In the genomic region with DNA sequence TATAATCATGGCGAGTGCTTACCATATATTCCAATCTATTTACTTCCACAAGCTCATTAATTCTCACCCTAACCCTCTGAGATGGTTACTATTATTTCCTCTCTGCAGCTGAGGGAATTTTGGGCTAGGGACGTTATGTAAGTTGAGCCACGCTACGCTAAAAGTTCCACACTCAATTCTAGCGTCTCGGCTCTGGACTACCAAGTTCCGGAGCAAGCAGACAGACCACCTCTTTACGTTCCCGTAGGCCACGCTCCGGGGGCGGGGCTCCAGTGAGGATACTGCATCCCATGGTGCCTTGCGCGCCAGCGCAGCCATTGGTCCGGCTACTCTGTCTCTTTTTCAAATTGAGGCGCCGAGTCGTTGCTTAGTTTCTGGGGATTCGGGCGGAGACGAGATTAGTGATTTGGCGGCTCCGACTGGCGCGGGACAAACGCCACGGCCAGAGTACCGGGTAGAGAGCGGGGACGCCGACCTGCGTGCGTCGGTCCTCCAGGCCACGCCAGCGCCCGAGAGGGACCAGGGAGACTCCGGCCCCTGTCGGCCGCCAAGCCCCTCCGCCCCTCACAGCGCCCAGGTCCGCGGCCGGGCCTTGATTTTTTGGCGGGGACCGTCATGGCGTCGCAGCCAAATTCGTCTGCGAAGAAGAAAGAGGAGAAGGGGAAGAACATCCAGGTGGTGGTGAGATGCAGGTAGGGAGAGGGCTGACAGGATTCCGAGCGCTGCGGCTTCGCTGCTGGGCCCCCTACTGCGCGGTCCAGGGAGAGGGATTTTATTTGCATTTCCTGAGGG, we compare ENCODE assay signal across 1 cellular context.
A peak's percentile ranks its signal among the peaks of the same experiment; 100 is the strongest.
TF ChIP-seq lines count a peak whose summit lies in the region.

KIF11 (plus strand) TSS at position 370 of the 792 bp plus-strand sequence; CDS start at position 616, 246 bp downstream.

TF ChIP-seq in K562, 482 proteins besides CTCF, POLR2A, EP300 and RAD21 (continued from another document and continues in another):
- TF ChIP-seq BRCA1 (IDR thresholded peaks at IDR 0.05) (no peak), BRCA1 (CRISPR knock-in tag; IDR thresholded peaks at IDR 0.05) (no peak), MEF2A (IDR thresholded peaks at IDR 0.05; ENCODE audit: control insufficient read depth, low read depth, low read length) (no peak), YBX1 (IDR thresholded peaks at IDR 0.05) (no peak), PRMT5 (CRISPR knock-in tag; IDR thresholded peaks at IDR 0.05) (no peak), SRF (CRISPR knock-in tag; IDR thresholded peaks at IDR 0.05) (no peak), ZNF583 (CRISPR knock-in tag; IDR thresholded peaks at IDR 0.05) (no peak), NR2F6 (CRISPR knock-in tag; IDR thresholded peaks at IDR 0.05) (no peak), RBM15 (IDR thresholded peaks at IDR 0.05; ENCODE audit: insufficient read depth, low read length) (no peak), ELF2 (CRISPR knock-in tag; IDR thresholded peaks at IDR 0.05) (no peak), CC2D1A (IDR thresholded peaks at IDR 0.05) (no peak), NCOA1 (IDR thresholded peaks at IDR 0.05; ENCODE audit: low read depth) (no peak), ZNF785 (CRISPR knock-in tag; IDR thresholded peaks at IDR 0.05) (no peak), LEF1 (IDR thresholded peaks at IDR 0.05) (no peak), ZNF449 (CRISPR knock-in tag; IDR thresholded peaks at IDR 0.05) (no peak), NR2C1 (IDR thresholded peaks at IDR 0.05) (no peak), NR2C1 (tag; IDR thresholded peaks at IDR 0.05) (no peak), JUN (IDR thresholded peaks at IDR 0.05; ENCODE audit: borderline replicate concordance, low read depth, low read length) (no peak), JUN (CRISPR knock-in tag; IDR thresholded peaks at IDR 0.05; ENCODE audit: borderline replicate concordance) (no peak), ZNF398 (CRISPR knock-in tag; IDR thresholded peaks at IDR 0.05) (no peak), IRF9 (tag; IDR thresholded peaks at IDR 0.05) (no peak), GTF2E2 (tag; IDR thresholded peaks at IDR 0.05) (no peak), PCBP2 (IDR thresholded peaks at IDR 0.05; ENCODE audit: low read depth, low read length, poor library complexity, severe bottlenecking) (no peak), MTA1 (IDR thresholded peaks at IDR 0.05; ENCODE audit: borderline replicate concordance) (no peak), ZFX (CRISPR knock-in tag; IDR thresholded peaks at IDR 0.05) (peak; percentile 90), ZNF407 (IDR thresholded peaks at IDR 0.05; ENCODE audit: low read depth) (no peak), TSC22D4 (tag; IDR thresholded peaks at IDR 0.05) (no peak), SMC3 (conservative IDR thresholded peaks at IDR 0.05; ENCODE audit: insufficient read depth, low read depth, low read length) (no peak), POLR2AphosphoS5 (IDR thresholded peaks at IDR 0.05; ENCODE audit: control insufficient read depth, insufficient read depth, low read depth, low read length) (peak; percentile 87), CSDE1 (IDR thresholded peaks at IDR 0.05) (peak in 1 of 2 experiments; percentile 57; a peak in 1 of 4 replicates), ZBTB12 (CRISPR knock-in tag; IDR thresholded peaks at IDR 0.05) (no peak), ELK1 (CRISPR knock-in tag; IDR thresholded peaks at IDR 0.05) (no peak), ZNF589 (CRISPR knock-in tag; IDR thresholded peaks at IDR 0.05; ENCODE audit: low read depth) (no peak), ZC3H11A (IDR thresholded peaks at IDR 0.05; ENCODE audit: low read depth, low read length) (no peak), MED1 (CRISPR knock-in tag; IDR thresholded peaks at IDR 0.05; ENCODE audit: borderline replicate concordance) (no peak)
- TF ChIP-seq, protein P1, sequence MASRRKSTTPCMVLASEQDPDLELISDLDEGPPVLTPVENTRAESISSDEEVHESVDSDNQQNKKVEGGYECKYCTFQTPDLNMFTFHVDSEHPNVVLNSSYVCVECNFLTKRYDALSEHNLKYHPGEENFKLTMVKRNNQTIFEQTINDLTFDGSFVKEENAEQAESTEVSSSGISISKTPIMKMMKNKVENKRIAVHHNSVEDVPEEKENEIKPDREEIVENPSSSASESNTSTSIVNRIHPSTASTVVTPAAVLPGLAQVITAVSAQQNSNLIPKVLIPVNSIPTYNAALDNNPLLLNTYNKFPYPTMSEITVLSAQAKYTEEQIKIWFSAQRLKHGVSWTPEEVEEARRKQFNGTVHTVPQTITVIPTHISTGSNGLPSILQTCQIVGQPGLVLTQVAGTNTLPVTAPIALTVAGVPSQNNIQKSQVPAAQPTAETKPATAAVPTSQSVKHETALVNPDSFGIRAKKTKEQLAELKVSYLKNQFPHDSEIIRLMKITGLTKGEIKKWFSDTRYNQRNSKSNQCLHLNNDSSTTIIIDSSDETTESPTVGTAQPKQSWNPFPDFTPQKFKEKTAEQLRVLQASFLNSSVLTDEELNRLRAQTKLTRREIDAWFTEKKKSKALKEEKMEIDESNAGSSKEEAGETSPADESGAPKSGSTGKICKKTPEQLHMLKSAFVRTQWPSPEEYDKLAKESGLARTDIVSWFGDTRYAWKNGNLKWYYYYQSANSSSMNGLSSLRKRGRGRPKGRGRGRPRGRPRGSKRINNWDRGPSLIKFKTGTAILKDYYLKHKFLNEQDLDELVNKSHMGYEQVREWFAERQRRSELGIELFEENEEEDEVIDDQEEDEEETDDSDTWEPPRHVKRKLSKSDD (conservative IDR thresholded peaks at IDR 0.05; ENCODE audit: low read length) = no peak
- TF ChIP-seq, protein P2, sequence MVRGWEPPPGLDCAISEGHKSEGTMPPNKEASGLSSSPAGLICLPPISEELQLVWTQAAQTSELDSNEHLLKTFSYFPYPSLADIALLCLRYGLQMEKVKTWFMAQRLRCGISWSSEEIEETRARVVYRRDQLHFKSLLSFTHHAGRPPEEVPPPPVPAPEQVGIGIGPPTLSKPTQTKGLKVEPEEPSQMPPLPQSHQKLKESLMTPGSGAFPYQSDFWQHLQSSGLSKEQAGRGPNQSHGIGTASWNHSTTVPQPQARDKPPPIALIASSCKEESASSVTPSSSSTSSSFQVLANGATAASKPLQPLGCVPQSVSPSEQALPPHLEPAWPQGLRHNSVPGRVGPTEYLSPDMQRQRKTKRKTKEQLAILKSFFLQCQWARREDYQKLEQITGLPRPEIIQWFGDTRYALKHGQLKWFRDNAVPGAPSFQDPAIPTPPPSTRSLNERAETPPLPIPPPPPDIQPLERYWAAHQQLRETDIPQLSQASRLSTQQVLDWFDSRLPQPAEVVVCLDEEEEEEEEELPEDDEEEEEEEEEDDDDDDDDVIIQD (CRISPR knock-in tag; IDR thresholded peaks at IDR 0.05) = no peak
- TF ChIP-seq, protein P3, sequence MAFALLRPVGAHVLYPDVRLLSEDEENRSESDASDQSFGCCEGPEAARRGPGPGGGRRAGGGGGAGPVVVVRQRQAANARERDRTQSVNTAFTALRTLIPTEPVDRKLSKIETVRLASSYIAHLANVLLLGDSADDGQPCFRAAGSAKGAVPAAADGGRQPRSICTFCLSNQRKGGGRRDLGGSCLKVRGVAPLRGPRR (CRISPR knock-in tag; IDR thresholded peaks at IDR 0.05) = no peak
